Comparison of ENCODE assay signal across 8 cellular contexts in the genomic region with DNA sequence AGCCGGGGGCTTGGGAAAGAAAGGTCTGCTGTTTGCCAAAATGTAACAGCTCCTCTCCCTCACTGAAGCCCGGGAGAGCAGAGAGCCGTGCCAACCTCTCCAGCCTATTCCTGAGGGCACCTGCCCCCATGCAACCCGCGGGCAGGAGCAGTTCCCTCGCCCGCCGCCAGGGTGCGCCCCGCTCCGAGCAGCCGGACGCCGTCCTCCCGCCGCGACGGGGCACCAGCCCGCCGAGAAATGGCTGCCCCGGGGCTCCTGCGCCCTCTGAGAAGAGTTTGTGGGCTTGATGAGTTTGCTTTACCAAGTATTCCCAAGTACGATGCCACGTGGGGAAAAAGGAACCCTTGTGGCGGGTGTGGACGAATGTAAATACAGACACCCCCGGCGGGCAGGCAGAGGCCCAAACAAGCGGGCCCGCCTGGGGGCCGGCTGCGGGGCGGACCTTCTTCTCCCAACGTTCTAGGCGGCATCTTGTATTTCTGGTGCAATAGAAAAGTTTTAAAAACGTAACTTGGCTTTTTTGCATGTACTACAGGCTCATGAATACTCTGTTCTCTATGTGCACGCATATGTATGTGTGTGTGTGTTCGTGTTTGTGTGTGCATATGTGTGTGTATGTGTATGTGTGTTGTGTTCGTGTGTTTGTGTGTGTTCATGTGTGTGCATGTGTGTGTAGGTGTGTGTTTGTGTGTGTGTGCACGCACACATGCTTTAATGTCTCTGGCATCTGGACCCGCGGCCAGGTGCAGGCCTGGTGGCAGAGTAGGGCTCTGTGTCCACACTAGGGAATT.
A peak's percentile ranks its signal among the peaks of the same experiment; 100 is the strongest.
DNase-seq lines count a peak whose midpoint lies in the region; ATAC-seq and TF ChIP-seq lines count a peak whose summit lies in the region.

No MANE protein-coding gene starts in this region.

- peak overlapping the region in 3 of 4 donors; percentile 15 to 34 (median 32) for H3K4me3 ChIP-seq in upper lobe of left lung

- intact Hi-C loops in posterior vena cava (cut with DNase I): loop anchor here (1.0 to 2.0 kb wide), 2 partner anchors 169 to 170 kb away; no protein-coding TSS in a partner anchor

- H3K4me1 ChIP-seq in upper lobe of left lung: peaks cover 25 to 29% (median 27%) of the 10 kb centered on the region in 4 donors

- H3K27me3 ChIP-seq in upper lobe of left lung: no peaks in the 10 kb centered on the region

- 29 to 66% methylated on average over 22 to 39 of the region's 42 CpGs for WGBS in upper lobe of left lung, 2 donors

- TF ChIP-seq CTCF in upper lobe of left lung (IDR thresholded peaks at IDR 0.05): peak; percentile 99 to 100 (median 99)

- DNase-seq in AG08396 (ENCODE audit: low spot score): peak; percentile 82
- peak; percentile 85 for DNase-seq in RPMI8226
- DNase-seq in activated effector memory CD4-positive, alpha-beta T cell treated with anti-CD3 and anti-CD28 coated beads, Interleukin-2, amount 50 U/mL, for 16 hours: peak; percentile 93
- DNase-seq in glomerular visceral epithelial cell (ENCODE audit: extremely low spot score): peak; percentile 72
- DNase-seq in posterior vena cava (ENCODE audit: low spot score): peak; percentile 94
- DNase-seq in upper lobe of left lung: peak; percentile 83 to 98

- no peak for TF ChIP-seq EP300 in upper lobe of left lung (IDR thresholded peaks at IDR 0.05)

- ATAC-seq in GM18858 (IDR thresholded peaks at IDR 0.05; ENCODE audit: unreplicated experiment) (peak; percentile 68), HG03521 (IDR thresholded peaks at IDR 0.05; ENCODE audit: unreplicated experiment) (peak; percentile 81), upper lobe of left lung (ENCODE audit: low FRiP score in 2 of 2) (peak; percentile 79 to 94)

- H3K9me3 ChIP-seq in upper lobe of left lung: no peaks in the 10 kb centered on the region

- TF ChIP-seq POLR2A in upper lobe of left lung (IDR thresholded peaks at IDR 0.05): no peak

- H3K36me3 ChIP-seq in upper lobe of left lung: no peaks in the 10 kb centered on the region

- no peak overlapping the region for H3K27ac ChIP-seq in upper lobe of left lung
